In genomic region chr5:115428248-115428647, GRCh38 we compare ENCODE assay signal across 1 cellular context.
TF ChIP-seq lines count a peak whose summit lies in the region.

No MANE protein-coding gene starts in this region.

TF ChIP-seq in GM23338, 12 proteins besides CTCF, POLR2A, EP300 and RAD21 (continued from another document):
- TF ChIP-seq ZNF462 (CRISPR knock-in tag; IDR thresholded peaks at IDR 0.05) (no peak), JUNB (IDR thresholded peaks at IDR 0.05; ENCODE audit: unreplicated experiment) (no peak), ZNF331 (CRISPR knock-in tag; IDR thresholded peaks at IDR 0.05; ENCODE audit: low read depth) (no peak), EZH2 (IDR thresholded peaks at IDR 0.05; ENCODE audit: low read depth, unreplicated experiment) (no peak), CREB1 (CRISPR knock-in tag; IDR thresholded peaks at IDR 0.05; ENCODE audit: low read depth) (no peak)
